In genomic region chr6:42251911-42252637, GRCh38 we compare ENCODE assay signal across 9 cellular contexts. TPM values are rescaled to one million over a fixed set of nuclear protein-coding genes. Genes with fewer than 3 reads are reported as not detected.
DNase-seq lines count a peak whose midpoint lies in the region; TF ChIP-seq lines count a peak whose summit lies in the region.
"Had no signal": no experiment of that assay in that cellular context is flagged by ENCODE, and none has a peak within 500 bp of the region (broad histone marks: within the 10 kb centered on the region; RNA-seq: fewer than 3 reads in every experiment).

No MANE protein-coding gene starts in this region.

- TF ChIP-seq CTCF in SK-N-SH (IDR thresholded peaks at IDR 0.05) (no peak), chondrocyte (IDR thresholded peaks at IDR 0.05) (no peak)

- H3K4me1 Mint-ChIP-seq in chondrocyte (ENCODE audit: low read depth), result peaks cover 14% of the 10 kb centered on the region

- intact Hi-C loops in cardiac septum (cut with DNase I), result no loop called here

- POLR2A ChIA-PET in SK-N-SH (lab: Yijun Ruan, JAX), result interaction anchor here (0.6 kb wide), 1 partner anchor 538 kb away, joined by 5 read pairs; no protein-coding TSS in a partner anchor

- H3K9ac ChIP-seq in SK-N-SH, result no peak overlapping the region
- no peak overlapping the region for H3K9ac ChIP-seq in stomach smooth muscle (ENCODE audit: low read length in 2 of 2)

- no peak overlapping the region for H3K4me3 Mint-ChIP-seq in chondrocyte (ENCODE audit: unreplicated experiment)

- no peaks in the 10 kb centered on the region for H3K79me2 ChIP-seq in SK-N-SH (ENCODE audit: insufficient read depth)

- H3K9me3 Mint-ChIP-seq in chondrocyte (ENCODE audit: low read depth), result no peaks in the 10 kb centered on the region

- H3K27ac ChIP-seq in SK-N-SH (ENCODE audit: low read depth in 2 of 2, low read length in 1 of 2), result peak overlapping the region in 1 of 2 experiments; percentile 78; a peak in 3 of 4 replicates
- peak overlapping the region; percentile 60 for H3K27ac ChIP-seq in stomach smooth muscle (ENCODE audit: low read length)

- no peaks in the 10 kb centered on the region for H3K9me3 ChIP-seq in SK-N-SH
- no peaks in the 10 kb centered on the region for H3K9me3 ChIP-seq in stomach smooth muscle (ENCODE audit: control insufficient read depth in 2 of 2, low read length in 2 of 2)
- H3K9me3 ChIP-seq: A549 had no signal

- H3K4me1 ChIP-seq in SK-N-SH (ENCODE audit: control insufficient read depth in 1 of 2, insufficient read depth in 2 of 2, low read depth in 1 of 2, low read length in 1 of 2), result peaks cover 12 to 21% of the 10 kb centered on the region in 2 experiments; a peak in 1 of 4 replicates
- H3K4me1 ChIP-seq in stomach smooth muscle (ENCODE audit: control insufficient read depth, insufficient read depth, low read length), result peaks cover 11% of the 10 kb centered on the region

- H3K27me3 Mint-ChIP-seq in chondrocyte (ENCODE audit: low read depth), result no peaks in the 10 kb centered on the region

- H3K4me3 ChIP-seq in SK-N-SH (ENCODE audit: low read depth in 2 of 2, low read length in 1 of 2) (no peak overlapping the region), stomach smooth muscle (ENCODE audit: low read length in 2 of 2) (no peak overlapping the region)
- H3K4me3 ChIP-seq: A549 had no signal

- peaks cover 29 to 41% of the 10 kb centered on the region in 2 experiments for H3K36me3 ChIP-seq in SK-N-SH (replicated peaks in 1 of 2; ENCODE audit: control insufficient read depth in 1 of 2, insufficient read depth in 2 of 2, low read length in 1 of 2)
- peaks cover 30 to 38% of the 10 kb centered on the region in 2 donors for H3K36me3 ChIP-seq in stomach smooth muscle (ENCODE audit: control insufficient read depth in 2 of 2, insufficient read depth in 2 of 2, low read length in 2 of 2)

- no peak overlapping the region for H2AFZ ChIP-seq in SK-N-SH (ENCODE audit: low read depth)

- TF ChIP-seq EP300 in SK-N-SH (IDR thresholded peaks at IDR 0.05; ENCODE audit: borderline replicate concordance in 1 of 2, low read depth in 1 of 2, low read length in 1 of 2), result peak in 1 of 2 experiments; percentile 38; a peak in 2 of 4 replicates

- no peak overlapping the region for H3K27ac Mint-ChIP-seq in chondrocyte (ENCODE audit: unreplicated experiment)

- TF ChIP-seq RAD21 in SK-N-SH (IDR thresholded peaks at IDR 0.05; ENCODE audit: low read length), result peak; percentile 38

- no peaks in the 10 kb centered on the region for H3F3A ChIP-seq in SK-N-SH (replicated peaks; ENCODE audit: insufficient read depth)

- no peaks in the 10 kb centered on the region for H3K9me2 ChIP-seq in SK-N-SH

- DNase-seq in NCI-H146 (lab: John Stamatoyannopoulos, UW) (peak; percentile 15), NCI-H146 treated with DMSO at 0.1 percent for 48 hours (lab: John Stamatoyannopoulos, UW; ENCODE audit: unreplicated experiment) (no peak), SK-N-SH (peak; percentile 86), cardiac septum (ENCODE audit: low spot score) (peak; percentile 82), NCI-H446 treated with DMSO at 0.1 percent for 48 hours (lab: John Stamatoyannopoulos, UW) (no peak), EL (no peak), chondrocyte (ENCODE audit: low spot score) (no peak)

- WGBS in SK-N-SH (ENCODE audit: low lambda C conversion rate), result 33% methylated on average over 8 of the region's 9 CpGs

- peak overlapping the region; percentile 15; the same call in 1 of the 2 replicates for H3K4me2 ChIP-seq in SK-N-SH
- H3K4me2 ChIP-seq: A549 had no signal

- CTCF ChIA-PET in SK-N-SH (lab: Yijun Ruan, JAX), result interaction anchor here (0.7 to 1.4 kb wide), 7 partner anchors 8 to 295 kb away, joined by 3 to 9 read pairs (median 3); no protein-coding TSS in a partner anchor

- H3K27me3 ChIP-seq in SK-N-SH (ENCODE audit: insufficient read depth), result no peaks in the 10 kb centered on the region
- no peaks in the 10 kb centered on the region for H3K27me3 ChIP-seq in stomach smooth muscle (ENCODE audit: control insufficient read depth in 1 of 2, insufficient read depth in 2 of 2, low read length in 2 of 2)

- peaks cover 2% of the 10 kb centered on the region for H3K36me3 Mint-ChIP-seq in chondrocyte (ENCODE audit: low read depth)

- no peaks in the 10 kb centered on the region for H4K20me1 ChIP-seq in SK-N-SH (ENCODE audit: insufficient read depth)

TF ChIP-seq in SK-N-SH, 30 proteins besides CTCF, POLR2A, EP300 and RAD21:
- TF ChIP-seq MXI1 (IDR thresholded peaks at IDR 0.05; ENCODE audit: low read depth, low read length) (peak; percentile 66; the same call in 1 of the 2 replicates), MAX (IDR thresholded peaks at IDR 0.05; ENCODE audit: low read depth) (no peak), CHD2 (IDR thresholded peaks at IDR 0.05; ENCODE audit: low read length, partially characterized antibody) (peak; percentile 95), RCOR1 (IDR thresholded peaks at IDR 0.05; ENCODE audit: low read length) (0 out of 2 replicates have a peak, but pooled peaks have one; percentile 26), FOXJ3 (CRISPR knock-in tag; IDR thresholded peaks at IDR 0.05) (peak; percentile 77; the same call in 1 of the 2 replicates), NFIC (IDR thresholded peaks at IDR 0.05; ENCODE audit: borderline replicate concordance) (peak; percentile 94), POLR2AphosphoS5 (IDR thresholded peaks at IDR 0.05; ENCODE audit: low read depth, low read length) (peak; percentile 12; the same call in 1 of the 2 replicates), ZBTB33 (IDR thresholded peaks at IDR 0.05; ENCODE audit: borderline replicate concordance, low read depth) (no peak), GATA2 (CRISPR knock-in tag; IDR thresholded peaks at IDR 0.05) (peak; percentile 34), TCF12 (IDR thresholded peaks at IDR 0.05) (0 out of 2 replicates have a peak, but pooled peaks have one; percentile 20), JUND (IDR thresholded peaks at IDR 0.05) (no peak), TEAD4 (IDR thresholded peaks at IDR 0.05; ENCODE audit: borderline replicate concordance, insufficient read depth) (no peak), SIN3A (IDR thresholded peaks at IDR 0.05; ENCODE audit: borderline replicate concordance, low read depth, low read length) (no peak)

RNA-seq across cellular contexts. Expression of gene MRPS10, which starts 34.4 kb away (rescaled TPM):
- polyA plus RNA-seq in SK-N-SH (2012; rRNA removed), result 29.8 and 35.5 TPM in 2 replicates
- polyA plus RNA-seq in SK-N-SH (2012; cell fraction: cytosol; rRNA removed), result 47.9 and 55.7 TPM in 2 replicates
- polyA plus RNA-seq in SK-N-SH (2012; cell fraction: nucleus; rRNA removed), result 6.6 and 12.2 TPM in 2 replicates
- total RNA-seq in cardiac septum, result 54.9 TPM
- total RNA-seq in chondrocyte, result 26.9 to 31.7 TPM (median 28.8 TPM) in 3 replicates

RNA-seq across cellular contexts. Expression of gene GUCA1B, which starts 57.3 kb away (rescaled TPM):
- polyA plus RNA-seq in SK-N-SH (2012; rRNA removed), result 1.0 and 1.2 TPM in 2 replicates
- 0.51 and 0.79 TPM in 2 replicates for polyA plus RNA-seq in SK-N-SH (2012; cell fraction: cytosol; rRNA removed)
- 2.2 and 2.4 TPM in 2 replicates for polyA plus RNA-seq in SK-N-SH (2012; cell fraction: nucleus; rRNA removed)
- total RNA-seq in cardiac septum, result 2.6 TPM
- 0.54 to 1.1 TPM (median 0.77 TPM) in 3 replicates for total RNA-seq in chondrocyte

Comparison
In these comparisons a context has a peak if more than half of its experiments do, and no peak if none do; other contexts are left out.
1. DNase-seq: peak in NCI-H146 (single experiment), SK-N-SH (single experiment) and cardiac septum (single experiment); none in NCI-H146 treated with DMSO at 0.1 percent for 48 hours (single experiment), NCI-H446 treated with DMSO at 0.1 percent for 48 hours (single experiment), EL (single experiment) and chondrocyte (single experiment).